In the genomic region with DNA sequence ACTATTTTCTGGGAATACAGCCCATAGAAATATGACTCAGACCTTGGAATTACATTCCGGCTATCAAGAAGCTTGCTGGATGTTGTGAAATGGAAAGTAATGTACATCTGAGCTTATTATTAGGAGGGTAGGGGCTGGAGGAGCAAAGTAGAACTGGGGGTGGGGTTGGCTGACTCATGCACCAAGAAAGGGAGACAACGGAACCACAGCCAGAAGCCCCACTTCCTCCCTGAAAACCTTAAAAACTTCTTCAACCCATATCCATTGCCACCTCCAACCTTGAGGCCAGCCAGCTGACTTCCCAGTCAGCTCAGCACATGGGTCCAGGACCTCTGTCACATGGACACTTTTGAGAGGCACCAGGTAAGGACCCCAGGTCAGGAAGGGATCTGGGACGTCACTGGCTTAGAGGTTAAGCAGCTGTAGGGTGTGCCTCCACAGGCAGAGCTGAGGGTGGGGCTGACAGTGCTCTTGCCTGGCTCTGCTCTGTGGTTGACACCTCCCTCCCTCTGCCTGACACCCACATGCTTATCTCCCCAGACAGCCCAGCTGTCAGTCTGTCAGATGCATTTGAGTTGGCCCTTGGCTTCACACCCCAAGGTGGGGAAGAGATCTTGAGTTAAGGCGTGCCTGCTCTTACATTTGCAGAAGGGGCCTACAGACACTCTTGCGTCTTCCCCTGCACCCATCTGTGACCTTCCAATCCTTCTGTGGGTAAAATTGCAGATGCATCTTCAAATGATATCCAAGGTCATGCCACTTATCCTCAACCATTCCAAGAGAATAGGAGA, we compare ENCODE assay signal across 1 cellular context.
TF ChIP-seq lines count a peak whose summit lies in the region.

No MANE protein-coding gene starts in this region.

TF ChIP-seq in K562, 482 proteins besides CTCF, POLR2A, EP300 and RAD21 (continued from another document and continues in another):
- TF ChIP-seq MAFG (tag; conservative IDR thresholded peaks at IDR 0.05): peak; percentile 55
- TF ChIP-seq, protein P1, sequence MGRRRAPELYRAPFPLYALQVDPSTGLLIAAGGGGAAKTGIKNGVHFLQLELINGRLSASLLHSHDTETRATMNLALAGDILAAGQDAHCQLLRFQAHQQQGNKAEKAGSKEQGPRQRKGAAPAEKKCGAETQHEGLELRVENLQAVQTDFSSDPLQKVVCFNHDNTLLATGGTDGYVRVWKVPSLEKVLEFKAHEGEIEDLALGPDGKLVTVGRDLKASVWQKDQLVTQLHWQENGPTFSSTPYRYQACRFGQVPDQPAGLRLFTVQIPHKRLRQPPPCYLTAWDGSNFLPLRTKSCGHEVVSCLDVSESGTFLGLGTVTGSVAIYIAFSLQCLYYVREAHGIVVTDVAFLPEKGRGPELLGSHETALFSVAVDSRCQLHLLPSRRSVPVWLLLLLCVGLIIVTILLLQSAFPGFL (CRISPR knock-in tag; IDR thresholded peaks at IDR 0.05): no peak
- TF ChIP-seq, protein P2, sequence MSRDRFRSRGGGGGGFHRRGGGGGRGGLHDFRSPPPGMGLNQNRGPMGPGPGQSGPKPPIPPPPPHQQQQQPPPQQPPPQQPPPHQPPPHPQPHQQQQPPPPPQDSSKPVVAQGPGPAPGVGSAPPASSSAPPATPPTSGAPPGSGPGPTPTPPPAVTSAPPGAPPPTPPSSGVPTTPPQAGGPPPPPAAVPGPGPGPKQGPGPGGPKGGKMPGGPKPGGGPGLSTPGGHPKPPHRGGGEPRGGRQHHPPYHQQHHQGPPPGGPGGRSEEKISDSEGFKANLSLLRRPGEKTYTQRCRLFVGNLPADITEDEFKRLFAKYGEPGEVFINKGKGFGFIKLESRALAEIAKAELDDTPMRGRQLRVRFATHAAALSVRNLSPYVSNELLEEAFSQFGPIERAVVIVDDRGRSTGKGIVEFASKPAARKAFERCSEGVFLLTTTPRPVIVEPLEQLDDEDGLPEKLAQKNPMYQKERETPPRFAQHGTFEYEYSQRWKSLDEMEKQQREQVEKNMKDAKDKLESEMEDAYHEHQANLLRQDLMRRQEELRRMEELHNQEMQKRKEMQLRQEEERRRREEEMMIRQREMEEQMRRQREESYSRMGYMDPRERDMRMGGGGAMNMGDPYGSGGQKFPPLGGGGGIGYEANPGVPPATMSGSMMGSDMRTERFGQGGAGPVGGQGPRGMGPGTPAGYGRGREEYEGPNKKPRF (IDR thresholded peaks at IDR 0.05; ENCODE audit: low read depth, low read length): no peak
- TF ChIP-seq SIRT6 (IDR thresholded peaks at IDR 0.05; ENCODE audit: low read depth, low read length): no peak
- no peak for TF ChIP-seq SIX5 (IDR thresholded peaks at IDR 0.05; ENCODE audit: borderline replicate concordance in 1 of 2, insufficient read depth in 1 of 2, low read depth in 1 of 2, low read length in 2 of 2)
- TF ChIP-seq RBBP5 (IDR thresholded peaks at IDR 0.05; ENCODE audit: borderline replicate concordance, insufficient read depth, low read length, poor library complexity, severe bottlenecking): peak; percentile 96
- TF ChIP-seq, protein P3, sequence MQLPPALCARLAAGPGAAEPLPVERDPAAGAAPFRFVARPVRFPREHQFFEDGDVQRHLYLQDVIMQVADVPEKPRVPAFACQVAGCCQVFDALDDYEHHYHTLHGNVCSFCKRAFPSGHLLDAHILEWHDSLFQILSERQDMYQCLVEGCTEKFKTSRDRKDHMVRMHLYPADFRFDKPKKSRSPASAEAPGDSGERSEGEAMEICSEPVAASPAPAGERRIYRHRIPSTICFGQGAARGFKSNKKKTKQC (CRISPR knock-in tag; IDR thresholded peaks at IDR 0.05): peak; percentile 83; the same call in 1 of the 2 replicates
- TF ChIP-seq LARP7 (IDR thresholded peaks at IDR 0.05): peak; percentile 17; the same call in 1 of the 2 replicates
- TF ChIP-seq ZNF431 (CRISPR knock-in tag; IDR thresholded peaks at IDR 0.05): peak; percentile 81
- TF ChIP-seq PTRF (tag; IDR thresholded peaks at IDR 0.05): no peak
- peak; percentile 87 for TF ChIP-seq NFIC (IDR thresholded peaks at IDR 0.05)
- TF ChIP-seq, protein P4, sequence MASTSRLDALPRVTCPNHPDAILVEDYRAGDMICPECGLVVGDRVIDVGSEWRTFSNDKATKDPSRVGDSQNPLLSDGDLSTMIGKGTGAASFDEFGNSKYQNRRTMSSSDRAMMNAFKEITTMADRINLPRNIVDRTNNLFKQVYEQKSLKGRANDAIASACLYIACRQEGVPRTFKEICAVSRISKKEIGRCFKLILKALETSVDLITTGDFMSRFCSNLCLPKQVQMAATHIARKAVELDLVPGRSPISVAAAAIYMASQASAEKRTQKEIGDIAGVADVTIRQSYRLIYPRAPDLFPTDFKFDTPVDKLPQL (IDR thresholded peaks at IDR 0.05; ENCODE audit: extremely low read depth, insufficient read length): no peak
- peak; percentile 31; the same call in 1 of the 2 replicates for TF ChIP-seq ZNF274 (IDR thresholded peaks at IDR 0.05; ENCODE audit: borderline replicate concordance, low read depth, low read length)
- TF ChIP-seq, protein P5, sequence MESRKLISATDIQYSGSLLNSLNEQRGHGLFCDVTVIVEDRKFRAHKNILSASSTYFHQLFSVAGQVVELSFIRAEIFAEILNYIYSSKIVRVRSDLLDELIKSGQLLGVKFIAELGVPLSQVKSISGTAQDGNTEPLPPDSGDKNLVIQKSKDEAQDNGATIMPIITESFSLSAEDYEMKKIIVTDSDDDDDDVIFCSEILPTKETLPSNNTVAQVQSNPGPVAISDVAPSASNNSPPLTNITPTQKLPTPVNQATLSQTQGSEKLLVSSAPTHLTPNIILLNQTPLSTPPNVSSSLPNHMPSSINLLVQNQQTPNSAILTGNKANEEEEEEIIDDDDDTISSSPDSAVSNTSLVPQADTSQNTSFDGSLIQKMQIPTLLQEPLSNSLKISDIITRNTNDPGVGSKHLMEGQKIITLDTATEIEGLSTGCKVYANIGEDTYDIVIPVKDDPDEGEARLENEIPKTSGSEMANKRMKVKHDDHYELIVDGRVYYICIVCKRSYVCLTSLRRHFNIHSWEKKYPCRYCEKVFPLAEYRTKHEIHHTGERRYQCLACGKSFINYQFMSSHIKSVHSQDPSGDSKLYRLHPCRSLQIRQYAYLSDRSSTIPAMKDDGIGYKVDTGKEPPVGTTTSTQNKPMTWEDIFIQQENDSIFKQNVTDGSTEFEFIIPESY (CRISPR knock-in tag; IDR thresholded peaks at IDR 0.05): peak; percentile 83
- TF ChIP-seq ZBTB17 (CRISPR knock-in tag; IDR thresholded peaks at IDR 0.05): peak; percentile 85; the same call in 1 of the 2 replicates
- TF ChIP-seq MYNN (IDR thresholded peaks at IDR 0.05): peak; percentile 96
- TF ChIP-seq MYNN (CRISPR knock-in tag; IDR thresholded peaks at IDR 0.05): no peak
- TF ChIP-seq, protein P6, sequence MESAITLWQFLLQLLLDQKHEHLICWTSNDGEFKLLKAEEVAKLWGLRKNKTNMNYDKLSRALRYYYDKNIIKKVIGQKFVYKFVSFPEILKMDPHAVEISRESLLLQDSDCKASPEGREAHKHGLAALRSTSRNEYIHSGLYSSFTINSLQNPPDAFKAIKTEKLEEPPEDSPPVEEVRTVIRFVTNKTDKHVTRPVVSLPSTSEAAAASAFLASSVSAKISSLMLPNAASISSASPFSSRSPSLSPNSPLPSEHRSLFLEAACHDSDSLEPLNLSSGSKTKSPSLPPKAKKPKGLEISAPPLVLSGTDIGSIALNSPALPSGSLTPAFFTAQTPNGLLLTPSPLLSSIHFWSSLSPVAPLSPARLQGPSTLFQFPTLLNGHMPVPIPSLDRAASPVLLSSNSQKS (CRISPR knock-in tag; IDR thresholded peaks at IDR 0.05): no peak
- peak; percentile 54; the same call in 1 of the 2 replicates for TF ChIP-seq FOXM1 (IDR thresholded peaks at IDR 0.05; ENCODE audit: low read depth)
- TF ChIP-seq FOXM1 (CRISPR knock-in tag; IDR thresholded peaks at IDR 0.05; ENCODE audit: low read depth): no peak
- no peak for TF ChIP-seq SRSF9 (IDR thresholded peaks at IDR 0.05; ENCODE audit: borderline replicate concordance, low read depth, low read length)
- TF ChIP-seq THRAP3 (IDR thresholded peaks at IDR 0.05; ENCODE audit: borderline replicate concordance): no peak
- no peak for TF ChIP-seq ZNF124 (CRISPR knock-in tag; IDR thresholded peaks at IDR 0.05)
- TF ChIP-seq ZNF212 (CRISPR knock-in tag; IDR thresholded peaks at IDR 0.05): no peak
- TF ChIP-seq, protein P7, sequence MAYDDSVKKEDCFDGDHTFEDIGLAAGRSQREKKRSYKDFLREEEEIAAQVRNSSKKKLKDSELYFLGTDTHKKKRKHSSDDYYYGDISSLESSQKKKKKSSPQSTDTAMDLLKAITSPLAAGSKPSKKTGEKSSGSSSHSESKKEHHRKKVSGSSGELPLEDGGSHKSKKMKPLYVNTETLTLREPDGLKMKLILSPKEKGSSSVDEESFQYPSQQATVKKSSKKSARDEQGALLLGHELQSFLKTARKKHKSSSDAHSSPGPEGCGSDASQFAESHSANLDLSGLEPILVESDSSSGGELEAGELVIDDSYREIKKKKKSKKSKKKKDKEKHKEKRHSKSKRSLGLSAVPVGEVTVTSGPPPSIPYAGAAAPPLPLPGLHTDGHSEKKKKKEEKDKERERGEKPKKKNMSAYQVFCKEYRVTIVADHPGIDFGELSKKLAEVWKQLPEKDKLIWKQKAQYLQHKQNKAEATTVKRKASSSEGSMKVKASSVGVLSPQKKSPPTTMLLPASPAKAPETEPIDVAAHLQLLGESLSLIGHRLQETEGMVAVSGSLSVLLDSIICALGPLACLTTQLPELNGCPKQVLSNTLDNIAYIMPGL (CRISPR knock-in tag; IDR thresholded peaks at IDR 0.05): 0 out of 2 replicates have a peak, but pooled peaks have one; percentile 1
- TF ChIP-seq POLR2AphosphoS5 (IDR thresholded peaks at IDR 0.05; ENCODE audit: control insufficient read depth, insufficient read depth, low read depth, low read length): peak; percentile 96
- TF ChIP-seq, protein P8, sequence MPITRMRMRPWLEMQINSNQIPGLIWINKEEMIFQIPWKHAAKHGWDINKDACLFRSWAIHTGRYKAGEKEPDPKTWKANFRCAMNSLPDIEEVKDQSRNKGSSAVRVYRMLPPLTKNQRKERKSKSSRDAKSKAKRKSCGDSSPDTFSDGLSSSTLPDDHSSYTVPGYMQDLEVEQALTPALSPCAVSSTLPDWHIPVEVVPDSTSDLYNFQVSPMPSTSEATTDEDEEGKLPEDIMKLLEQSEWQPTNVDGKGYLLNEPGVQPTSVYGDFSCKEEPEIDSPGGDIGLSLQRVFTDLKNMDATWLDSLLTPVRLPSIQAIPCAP (CRISPR knock-in tag; IDR thresholded peaks at IDR 0.05; ENCODE audit: borderline replicate concordance): peak; percentile 68; the same call in 1 of the 2 replicates
- 0 out of 2 replicates have a peak, but pooled peaks have one; percentile 11 for TF ChIP-seq TAF7 (tag; IDR thresholded peaks at IDR 0.05)
- TF ChIP-seq KLF13 (tag; IDR thresholded peaks at IDR 0.05; ENCODE audit: borderline replicate concordance, low read depth): peak; percentile 77
- TF ChIP-seq DPF2 (IDR thresholded peaks at IDR 0.05): peak; percentile 97
- TF ChIP-seq, protein P9, sequence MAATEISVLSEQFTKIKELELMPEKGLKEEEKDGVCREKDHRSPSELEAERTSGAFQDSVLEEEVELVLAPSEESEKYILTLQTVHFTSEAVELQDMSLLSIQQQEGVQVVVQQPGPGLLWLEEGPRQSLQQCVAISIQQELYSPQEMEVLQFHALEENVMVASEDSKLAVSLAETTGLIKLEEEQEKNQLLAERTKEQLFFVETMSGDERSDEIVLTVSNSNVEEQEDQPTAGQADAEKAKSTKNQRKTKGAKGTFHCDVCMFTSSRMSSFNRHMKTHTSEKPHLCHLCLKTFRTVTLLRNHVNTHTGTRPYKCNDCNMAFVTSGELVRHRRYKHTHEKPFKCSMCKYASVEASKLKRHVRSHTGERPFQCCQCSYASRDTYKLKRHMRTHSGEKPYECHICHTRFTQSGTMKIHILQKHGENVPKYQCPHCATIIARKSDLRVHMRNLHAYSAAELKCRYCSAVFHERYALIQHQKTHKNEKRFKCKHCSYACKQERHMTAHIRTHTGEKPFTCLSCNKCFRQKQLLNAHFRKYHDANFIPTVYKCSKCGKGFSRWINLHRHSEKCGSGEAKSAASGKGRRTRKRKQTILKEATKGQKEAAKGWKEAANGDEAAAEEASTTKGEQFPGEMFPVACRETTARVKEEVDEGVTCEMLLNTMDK (IDR thresholded peaks at IDR 0.05; ENCODE audit: borderline replicate concordance, insufficient read depth, low read depth, low read length, poor library complexity, severe bottlenecking): no peak
- TF ChIP-seq, protein P10, sequence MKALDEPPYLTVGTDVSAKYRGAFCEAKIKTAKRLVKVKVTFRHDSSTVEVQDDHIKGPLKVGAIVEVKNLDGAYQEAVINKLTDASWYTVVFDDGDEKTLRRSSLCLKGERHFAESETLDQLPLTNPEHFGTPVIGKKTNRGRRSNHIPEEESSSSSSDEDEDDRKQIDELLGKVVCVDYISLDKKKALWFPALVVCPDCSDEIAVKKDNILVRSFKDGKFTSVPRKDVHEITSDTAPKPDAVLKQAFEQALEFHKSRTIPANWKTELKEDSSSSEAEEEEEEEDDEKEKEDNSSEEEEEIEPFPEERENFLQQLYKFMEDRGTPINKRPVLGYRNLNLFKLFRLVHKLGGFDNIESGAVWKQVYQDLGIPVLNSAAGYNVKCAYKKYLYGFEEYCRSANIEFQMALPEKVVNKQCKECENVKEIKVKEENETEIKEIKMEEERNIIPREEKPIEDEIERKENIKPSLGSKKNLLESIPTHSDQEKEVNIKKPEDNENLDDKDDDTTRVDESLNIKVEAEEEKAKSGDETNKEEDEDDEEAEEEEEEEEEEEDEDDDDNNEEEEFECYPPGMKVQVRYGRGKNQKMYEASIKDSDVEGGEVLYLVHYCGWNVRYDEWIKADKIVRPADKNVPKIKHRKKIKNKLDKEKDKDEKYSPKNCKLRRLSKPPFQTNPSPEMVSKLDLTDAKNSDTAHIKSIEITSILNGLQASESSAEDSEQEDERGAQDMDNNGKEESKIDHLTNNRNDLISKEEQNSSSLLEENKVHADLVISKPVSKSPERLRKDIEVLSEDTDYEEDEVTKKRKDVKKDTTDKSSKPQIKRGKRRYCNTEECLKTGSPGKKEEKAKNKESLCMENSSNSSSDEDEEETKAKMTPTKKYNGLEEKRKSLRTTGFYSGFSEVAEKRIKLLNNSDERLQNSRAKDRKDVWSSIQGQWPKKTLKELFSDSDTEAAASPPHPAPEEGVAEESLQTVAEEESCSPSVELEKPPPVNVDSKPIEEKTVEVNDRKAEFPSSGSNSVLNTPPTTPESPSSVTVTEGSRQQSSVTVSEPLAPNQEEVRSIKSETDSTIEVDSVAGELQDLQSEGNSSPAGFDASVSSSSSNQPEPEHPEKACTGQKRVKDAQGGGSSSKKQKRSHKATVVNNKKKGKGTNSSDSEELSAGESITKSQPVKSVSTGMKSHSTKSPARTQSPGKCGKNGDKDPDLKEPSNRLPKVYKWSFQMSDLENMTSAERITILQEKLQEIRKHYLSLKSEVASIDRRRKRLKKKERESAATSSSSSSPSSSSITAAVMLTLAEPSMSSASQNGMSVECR (CRISPR knock-in tag; IDR thresholded peaks at IDR 0.05): peak; percentile 99
- TF ChIP-seq, protein P11, sequence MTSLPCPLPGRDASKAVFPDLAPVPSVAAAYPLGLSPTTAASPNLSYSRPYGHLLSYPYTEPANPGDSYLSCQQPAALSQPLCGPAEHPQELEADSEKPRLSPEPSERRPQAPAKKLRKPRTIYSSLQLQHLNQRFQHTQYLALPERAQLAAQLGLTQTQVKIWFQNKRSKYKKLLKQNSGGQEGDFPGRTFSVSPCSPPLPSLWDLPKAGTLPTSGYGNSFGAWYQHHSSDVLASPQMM (CRISPR knock-in tag; IDR thresholded peaks at IDR 0.05): no peak
- peak; percentile 92 for TF ChIP-seq SP1 (CRISPR knock-in tag; IDR thresholded peaks at IDR 0.05)
- TF ChIP-seq, protein P12, sequence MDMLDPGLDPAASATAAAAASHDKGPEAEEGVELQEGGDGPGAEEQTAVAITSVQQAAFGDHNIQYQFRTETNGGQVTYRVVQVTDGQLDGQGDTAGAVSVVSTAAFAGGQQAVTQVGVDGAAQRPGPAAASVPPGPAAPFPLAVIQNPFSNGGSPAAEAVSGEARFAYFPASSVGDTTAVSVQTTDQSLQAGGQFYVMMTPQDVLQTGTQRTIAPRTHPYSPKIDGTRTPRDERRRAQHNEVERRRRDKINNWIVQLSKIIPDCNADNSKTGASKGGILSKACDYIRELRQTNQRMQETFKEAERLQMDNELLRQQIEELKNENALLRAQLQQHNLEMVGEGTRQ (CRISPR knock-in tag; IDR thresholded peaks at IDR 0.05): no peak
- TF ChIP-seq GTF2A2 (tag; IDR thresholded peaks at IDR 0.05): no peak
- TF ChIP-seq ZNF76 (CRISPR knock-in tag; IDR thresholded peaks at IDR 0.05; ENCODE audit: borderline replicate concordance): no peak
